9 cellular contexts compared by ENCODE assay signal in the genomic region with DNA sequence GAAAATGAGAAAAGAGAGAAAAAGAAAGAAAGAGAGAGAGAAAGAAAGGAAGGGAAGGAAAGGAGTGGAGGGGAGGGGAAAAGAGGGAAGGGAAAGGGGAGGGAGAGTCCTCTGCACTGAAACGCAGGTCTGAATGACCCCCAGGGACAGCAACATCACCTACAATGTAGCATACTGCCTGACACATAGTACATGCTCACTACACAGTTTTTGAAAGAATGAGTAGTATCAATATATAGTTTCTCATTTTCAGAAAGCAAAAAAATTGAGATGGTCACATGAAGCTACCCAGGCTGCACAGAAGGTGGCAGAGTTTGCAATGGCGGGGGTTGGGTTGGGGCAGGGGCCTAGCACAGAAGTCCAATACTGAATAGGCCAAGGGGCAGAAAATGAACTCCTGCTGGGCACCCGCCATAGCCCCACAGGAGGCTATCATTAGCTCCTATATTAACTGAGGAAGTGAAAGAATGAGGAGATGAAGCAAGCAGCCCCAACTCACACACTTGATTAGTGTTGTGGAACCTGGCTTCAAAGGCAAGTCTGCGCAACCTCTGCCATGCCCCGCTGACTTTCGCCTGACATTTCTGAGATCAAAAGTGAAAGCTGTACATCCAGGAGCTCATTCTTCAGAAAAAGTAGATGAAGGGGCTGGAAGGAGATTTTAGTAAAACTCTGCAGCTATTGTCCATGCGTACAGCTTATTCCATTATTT.
A peak's percentile ranks its signal among the peaks of the same experiment; 100 is the strongest.
DNase-seq lines count a peak whose midpoint lies in the region; ATAC-seq and TF ChIP-seq lines count a peak whose summit lies in the region.
"Had no signal": no experiment of that assay in that cellular context is flagged by ENCODE, and none has a peak within 500 bp of the region (broad histone marks: within the 10 kb centered on the region; RNA-seq: fewer than 3 reads in every experiment).

No MANE protein-coding gene starts in this region.

- H3K9me3 ChIP-seq in heart left ventricle, result no peaks in the 10 kb centered on the region
- H3K9me3 ChIP-seq: adrenal gland had no signal

- peaks cover 0 to 33% (median 10%) of the 10 kb centered on the region in 12 donors for H3K4me1 ChIP-seq in heart left ventricle

- no peaks in the 10 kb centered on the region for H3K27me3 Mint-ChIP-seq in mesothelial cell of epicardium (ENCODE audit: low read depth)

- TF ChIP-seq CTCF in mesothelial cell of epicardium (IDR thresholded peaks at IDR 0.05; ENCODE audit: unreplicated experiment) (no peak), heart left ventricle (IDR thresholded peaks at IDR 0.05) (no peak)

- DNase-seq in germinal center (ENCODE audit: low spot score) (peak; percentile 78), NCI-H2081 treated with DMSO at 0.1 percent for 48 hours (lab: John Stamatoyannopoulos, UW) (no peak), mesothelial cell of epicardium (ENCODE audit: low spot score in 2 of 2, unreplicated experiment in 2 of 2) (no peak), SHP77 treated with DMSO at 0.1 percent for 48 hours (lab: John Stamatoyannopoulos, UW) (no peak), heart left ventricle (no peak)
- DNase-seq: adrenal gland had no signal

- 86 to 90% (median 87%) methylated on average over 7 of the region's 7 CpGs for WGBS in heart left ventricle, 4 donors

- intact Hi-C loops in heart left ventricle (cut with DNase I), result no loop called here

- no peaks in the 10 kb centered on the region for H3K9me3 Mint-ChIP-seq in mesothelial cell of epicardium

- H3K27ac ChIP-seq in heart left ventricle, result no peak overlapping the region
- H3K27ac ChIP-seq: adrenal gland had no signal

- H3K36me3 ChIP-seq in heart left ventricle, result peaks cover 0 to 29% (median 9%) of the 10 kb centered on the region in 9 donors
- H3K36me3 ChIP-seq: adrenal gland had no signal

- no peaks in the 10 kb centered on the region for H3K4me1 Mint-ChIP-seq in mesothelial cell of epicardium

- peak; percentile 90 for ATAC-seq in GM18502 (IDR thresholded peaks at IDR 0.05; ENCODE audit: poor library complexity, unreplicated experiment)
- ATAC-seq in GM21528 (IDR thresholded peaks at IDR 0.05; ENCODE audit: low FRiP score, unreplicated experiment), result peak; percentile 88
- peak; percentile 81 for ATAC-seq in HG03520 (IDR thresholded peaks at IDR 0.05; ENCODE audit: unreplicated experiment)
- ATAC-seq in heart left ventricle, result no peak

- no peak overlapping the region for H3K27ac Mint-ChIP-seq in mesothelial cell of epicardium

- H3K27me3 ChIP-seq in heart left ventricle, result no peaks in the 10 kb centered on the region
- H3K27me3 ChIP-seq: adrenal gland had no signal

- H3K4me3 ChIP-seq in heart left ventricle, result no peak overlapping the region
- H3K4me3 ChIP-seq: adrenal gland had no signal

- no peak overlapping the region for H3K4me3 Mint-ChIP-seq in mesothelial cell of epicardium

- no peak for TF ChIP-seq POLR2A in heart left ventricle (IDR thresholded peaks at IDR 0.05)

- H3K36me3 Mint-ChIP-seq in mesothelial cell of epicardium, result no peaks in the 10 kb centered on the region

Comparison
In these comparisons a context has a peak if more than half of its experiments do, and no peak if none do; other contexts are left out.
1. ATAC-seq: peak in GM18502 (single experiment), GM21528 (single experiment) and HG03520 (single experiment); none in heart left ventricle (0 of 4).